8 cellular contexts compared by ENCODE assay signal in genomic region chr6:154157082-154157481, GRCh38.
DNase-seq lines count a peak whose midpoint lies in the region; ATAC-seq and TF ChIP-seq lines count a peak whose summit lies in the region.

No MANE protein-coding gene starts in this region.

- H3K36me3 Mint-ChIP-seq in natural killer cell treated with Interleukin-12 subunit alpha and Interleukin-12 subunit beta and Interleukin-15 and Interleukin-18, amount 100 ng/mL, for 72 hours: no peaks in the 10 kb centered on the region
- peaks cover 17% of the 10 kb centered on the region for H3K36me3 Mint-ChIP-seq in WTC11

- 85% methylated on average over 4 of the region's 4 CpGs for WGBS in mesenchymal stem cell

- no peak overlapping the region for H3K23ac ChIP-seq in mesenchymal stem cell (ENCODE audit: low read length in 2 of 2)

- CTCF ChIA-PET in WTC11 (lab: Charles Lee): interaction anchor here (0.6 kb wide), 1 partner anchor 562 kb away, joined by 3 read pairs; no protein-coding TSS in a partner anchor

- peak overlapping the region; percentile 76 for H3K4me3 Mint-ChIP-seq in natural killer cell treated with Interleukin-12 subunit alpha and Interleukin-12 subunit beta and Interleukin-15 and Interleukin-18, amount 100 ng/mL, for 72 hours
- no peak overlapping the region for H3K4me3 Mint-ChIP-seq in WTC11

- H2BK5ac ChIP-seq in mesenchymal stem cell (ENCODE audit: low read depth, low read length, poor library complexity, severe bottlenecking): no peak overlapping the region

- no peak for DNase-seq in natural killer cell treated with Interleukin-12 subunit alpha and Interleukin-12 subunit beta and Interleukin-15 and Interleukin-18, amount 100 ng/mL, for 72 hours (ENCODE audit: low spot score)
- DNase-seq in WTC11 (ENCODE audit: low spot score): no peak
- DNase-seq in mesenchymal stem cell: no peak
- DNase-seq in amygdala (lab: John Stamatoyannopoulos, UW): no peak
- DNase-seq in dermis blood vessel endothelial cell: no peak

- H3K9ac ChIP-seq in SU-DHL-6 (ENCODE audit: low read length) (no peak overlapping the region), mesenchymal stem cell (ENCODE audit: low read length) (no peak overlapping the region)

- no peaks in the 10 kb centered on the region for H3F3A ChIP-seq in SU-DHL-6 (ENCODE audit: insufficient read depth)

- no peak overlapping the region for H3K4me3 ChIP-seq in SU-DHL-6 (ENCODE audit: insufficient read depth, low read length, poor library complexity, severe bottlenecking)
- H3K4me3 ChIP-seq in mesenchymal stem cell (ENCODE audit: insufficient read depth in 1 of 2, low read depth in 1 of 2, low read length in 2 of 2): no peak overlapping the region

- H3K4me2 ChIP-seq in SU-DHL-6 (ENCODE audit: low read depth, low read length, poor library complexity, severe bottlenecking): peak overlapping the region; percentile 9
- H3K4me2 ChIP-seq in mesenchymal stem cell (ENCODE audit: low read length, poor library complexity, severe bottlenecking): no peak overlapping the region

- H2BK12ac ChIP-seq in mesenchymal stem cell (ENCODE audit: low read length in 2 of 2): no peak overlapping the region

- no peak overlapping the region for H2BK120ac ChIP-seq in mesenchymal stem cell (ENCODE audit: low read depth, low read length)

- peaks cover 3% of the 10 kb centered on the region for H3K4me1 ChIP-seq in mesenchymal stem cell (ENCODE audit: control insufficient read depth, insufficient read depth, low read depth, low read length)

- POLR2A ChIA-PET in WTC11 (lab: Charles Lee): no interaction called here

- H3K27ac Mint-ChIP-seq in natural killer cell treated with Interleukin-12 subunit alpha and Interleukin-12 subunit beta and Interleukin-15 and Interleukin-18, amount 100 ng/mL, for 72 hours: peak overlapping the region; percentile 77 to 91
- H3K27ac Mint-ChIP-seq in WTC11: no peak overlapping the region

- peak; percentile 36 for ATAC-seq in GM18520 (IDR thresholded peaks at IDR 0.05; ENCODE audit: unreplicated experiment)
- peak; percentile 58 for ATAC-seq in GM21737 (IDR thresholded peaks at IDR 0.05; ENCODE audit: unreplicated experiment)
- ATAC-seq in natural killer cell treated with Interleukin-12 subunit alpha and Interleukin-12 subunit beta and Interleukin-15 and Interleukin-18, amount 100 ng/mL, for 72 hours: peak; percentile 39 to 71
- no peak for ATAC-seq in WTC11

- no peak overlapping the region for H3K18ac ChIP-seq in mesenchymal stem cell (ENCODE audit: low read depth in 1 of 2, low read length in 2 of 2)

- H4K8ac ChIP-seq in mesenchymal stem cell (ENCODE audit: low read length): no peak overlapping the region

- H3K9me3 Mint-ChIP-seq in natural killer cell treated with Interleukin-12 subunit alpha and Interleukin-12 subunit beta and Interleukin-15 and Interleukin-18, amount 100 ng/mL, for 72 hours: no peaks in the 10 kb centered on the region
- H3K9me3 Mint-ChIP-seq in WTC11: peaks cover 20% of the 10 kb centered on the region

- no peak overlapping the region for H4K91ac ChIP-seq in mesenchymal stem cell (ENCODE audit: low read length)

- H3K27me3 ChIP-seq in SU-DHL-6 (ENCODE audit: low read length) (no peaks in the 10 kb centered on the region), mesenchymal stem cell (ENCODE audit: control insufficient read depth in 1 of 2, insufficient read depth in 1 of 2, low read length in 2 of 2) (no peaks in the 10 kb centered on the region)

- no peaks in the 10 kb centered on the region for H3K9me2 ChIP-seq in SU-DHL-6 (replicated peaks; ENCODE audit: insufficient read depth, low read length)

- H3K36me3 ChIP-seq in SU-DHL-6 (ENCODE audit: low read length) (no peaks in the 10 kb centered on the region), mesenchymal stem cell (ENCODE audit: control insufficient read depth in 1 of 2, insufficient read depth in 2 of 2, low read depth in 1 of 2, low read length in 2 of 2) (no peaks in the 10 kb centered on the region)

- peaks cover 38 to 43% of the 10 kb centered on the region in 2 donors for H3K4me1 Mint-ChIP-seq in natural killer cell treated with Interleukin-12 subunit alpha and Interleukin-12 subunit beta and Interleukin-15 and Interleukin-18, amount 100 ng/mL, for 72 hours (ENCODE audit: low read depth in 2 of 2)
- H3K4me1 Mint-ChIP-seq in WTC11: peaks cover 4% of the 10 kb centered on the region

- H3K27ac ChIP-seq in SU-DHL-6 (ENCODE audit: low read depth, low read length) (no peak overlapping the region), mesenchymal stem cell (ENCODE audit: low read length, poor library complexity, severe bottlenecking) (no peak overlapping the region)

- H3K79me2 ChIP-seq in SU-DHL-6 (ENCODE audit: insufficient read depth, low read length): no peaks in the 10 kb centered on the region

- H4K20me1 ChIP-seq in SU-DHL-6 (ENCODE audit: low read depth, low read length): no peaks in the 10 kb centered on the region

- H2BK15ac ChIP-seq in mesenchymal stem cell (ENCODE audit: low read depth, poor library complexity, severe bottlenecking): no peak overlapping the region

- no peak overlapping the region for H3K14ac ChIP-seq in mesenchymal stem cell (ENCODE audit: low read length in 2 of 2)

- no peaks in the 10 kb centered on the region for H3K27me3 Mint-ChIP-seq in natural killer cell treated with Interleukin-12 subunit alpha and Interleukin-12 subunit beta and Interleukin-15 and Interleukin-18, amount 100 ng/mL, for 72 hours
- no peaks in the 10 kb centered on the region for H3K27me3 Mint-ChIP-seq in WTC11 (ENCODE audit: low read depth)

- H2AK5ac ChIP-seq in mesenchymal stem cell (ENCODE audit: low read length, severe bottlenecking): no peak overlapping the region

- no peak for TF ChIP-seq CTCF in SU-DHL-6 (IDR thresholded peaks at IDR 0.05; ENCODE audit: insufficient read depth, low read length, poor library complexity, severe bottlenecking)
- no peak for TF ChIP-seq CTCF in WTC11 (IDR thresholded peaks at IDR 0.05)

- H3K79me1 ChIP-seq in mesenchymal stem cell (replicated peaks; ENCODE audit: low read length, poor library complexity, severe bottlenecking): no peaks in the 10 kb centered on the region

- H3K9me3 ChIP-seq in SU-DHL-6 (ENCODE audit: insufficient read depth, low read length) (no peaks in the 10 kb centered on the region), mesenchymal stem cell (ENCODE audit: control insufficient read depth, low read length) (no peaks in the 10 kb centered on the region)

- H2AFZ ChIP-seq in SU-DHL-6 (ENCODE audit: low read depth, low read length, severe bottlenecking) (no peak overlapping the region), mesenchymal stem cell (ENCODE audit: low read depth, low read length) (no peak overlapping the region)

- H3K4ac ChIP-seq in mesenchymal stem cell (ENCODE audit: low read depth in 1 of 2, low read length in 2 of 2): no peak overlapping the region

TF ChIP-seq in WTC11, 78 proteins besides CTCF, POLR2A, EP300 and RAD21 (continues in another document):
- no peak for TF ChIP-seq RELA (CRISPR knock-in tag; IDR thresholded peaks at IDR 0.05; ENCODE audit: borderline replicate concordance)
- TF ChIP-seq TEAD1 (CRISPR knock-in tag; IDR thresholded peaks at IDR 0.05): no peak
- no peak for TF ChIP-seq ZNF425 (CRISPR knock-in tag; conservative IDR thresholded peaks at IDR 0.05)
- no peak for TF ChIP-seq ZNF532 (CRISPR knock-in tag; IDR thresholded peaks at IDR 0.05; ENCODE audit: borderline replicate concordance)
- TF ChIP-seq ZNF416 (CRISPR knock-in tag; IDR thresholded peaks at IDR 0.05): no peak
- no peak for TF ChIP-seq JUN (CRISPR knock-in tag; IDR thresholded peaks at IDR 0.05)
- no peak for TF ChIP-seq FOXJ3 (CRISPR knock-in tag; IDR thresholded peaks at IDR 0.05; ENCODE audit: borderline replicate concordance)
